8 cellular contexts compared by ENCODE assay signal in the genomic region with DNA sequence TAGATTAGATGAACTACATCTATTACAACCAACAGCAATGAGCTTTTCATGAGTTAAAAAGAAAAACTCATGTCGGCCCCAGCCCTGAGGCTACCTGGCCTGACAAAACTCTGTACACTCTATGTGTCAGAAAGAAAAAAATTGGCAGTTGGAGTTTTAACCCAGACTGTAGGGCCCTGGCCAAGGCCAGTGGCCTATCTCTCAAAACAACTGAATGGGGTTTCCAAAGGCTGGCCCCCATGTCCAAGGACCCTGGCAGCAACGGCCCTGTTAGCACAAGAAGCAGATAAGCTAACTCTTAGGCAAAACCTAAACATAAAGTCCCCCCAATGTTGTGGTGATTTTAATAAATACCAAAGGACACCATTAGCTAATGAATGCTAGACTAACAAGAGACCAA. TPM values are rescaled to one million over a fixed set of nuclear protein-coding genes. Genes with fewer than 3 reads are reported as not detected.
"Had no signal": no experiment of that assay in that cellular context is flagged by ENCODE, and none has a peak within 500 bp of the region (broad histone marks: within the 10 kb centered on the region; RNA-seq: fewer than 3 reads in every experiment).

No MANE protein-coding gene starts in this region.

RNA-seq across cellular contexts. Expression of a gene that starts 4.9 kb away (rescaled TPM):
- total RNA-seq: activated naive CD4-positive, alpha-beta T cell treated with anti-CD3 and anti-CD28 coated beads for 36 hours; activated naive CD4-positive, alpha-beta T cell treated with anti-CD3 and anti-CD28 coated beads, Interleukin-2, amount 50 U/mL, for 72 hours; activated naive CD8-positive, alpha-beta T cell treated with anti-CD3 and anti-CD28 coated beads for 36 hours; activated T-helper 1 cell treated with anti-CD3 and anti-CD28 coated beads, Interleukin-12 subunit alpha, Interleukin-12 subunit beta, Interleukin-2, Interleukin-4 antibody, amounts not matched to agents 30 ng/mL and 10 ng/mL and 1 ng/mL, durations not matched to agents 14 hours and 24 hours and 36 hours; activated T-helper 17 cell treated with anti-CD3 and anti-CD28 coated beads, Interleukin-2, amount 50 U/mL, for 72 hours; activated T-helper 2 cell treated with anti-CD3 and anti-CD28 coated beads, Interferon-gamma antibody, Interleukin-2, Interleukin-4, amounts not matched to agents 10 μg/mL and 5 μg/mL and 100 μg/mL, durations not matched to agents 14 hours and 24 hours and 36 hours had no signal

RNA-seq across cellular contexts. Expression of a gene that starts 59.9 kb away (rescaled TPM):
- total RNA-seq: ascending aorta, chondrocyte had no signal
